In the genomic region with DNA sequence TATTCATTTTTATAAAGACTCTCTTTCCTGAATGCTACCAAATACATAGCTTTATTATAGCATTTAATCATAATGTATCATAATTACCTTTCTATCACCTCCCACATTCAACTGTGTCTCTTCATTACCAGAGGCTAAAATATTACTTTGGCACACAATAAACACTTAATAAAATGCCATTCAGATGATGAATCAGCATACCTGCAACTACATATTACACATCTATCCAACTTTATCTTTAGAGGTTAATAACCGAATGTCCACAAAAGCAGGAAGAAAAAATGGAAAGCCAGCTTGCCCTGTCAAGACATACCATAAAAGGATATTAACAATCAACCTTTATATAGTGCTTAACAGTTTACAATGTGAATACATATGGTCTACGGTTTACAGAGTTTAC, we compare ENCODE assay signal across 1 cellular context.
TF ChIP-seq lines count a peak whose summit lies in the region.

No MANE protein-coding gene starts in this region.

TF ChIP-seq in GM23338, 12 proteins besides CTCF, POLR2A, EP300 and RAD21 (continued from another document):
- TF ChIP-seq, protein P1, sequence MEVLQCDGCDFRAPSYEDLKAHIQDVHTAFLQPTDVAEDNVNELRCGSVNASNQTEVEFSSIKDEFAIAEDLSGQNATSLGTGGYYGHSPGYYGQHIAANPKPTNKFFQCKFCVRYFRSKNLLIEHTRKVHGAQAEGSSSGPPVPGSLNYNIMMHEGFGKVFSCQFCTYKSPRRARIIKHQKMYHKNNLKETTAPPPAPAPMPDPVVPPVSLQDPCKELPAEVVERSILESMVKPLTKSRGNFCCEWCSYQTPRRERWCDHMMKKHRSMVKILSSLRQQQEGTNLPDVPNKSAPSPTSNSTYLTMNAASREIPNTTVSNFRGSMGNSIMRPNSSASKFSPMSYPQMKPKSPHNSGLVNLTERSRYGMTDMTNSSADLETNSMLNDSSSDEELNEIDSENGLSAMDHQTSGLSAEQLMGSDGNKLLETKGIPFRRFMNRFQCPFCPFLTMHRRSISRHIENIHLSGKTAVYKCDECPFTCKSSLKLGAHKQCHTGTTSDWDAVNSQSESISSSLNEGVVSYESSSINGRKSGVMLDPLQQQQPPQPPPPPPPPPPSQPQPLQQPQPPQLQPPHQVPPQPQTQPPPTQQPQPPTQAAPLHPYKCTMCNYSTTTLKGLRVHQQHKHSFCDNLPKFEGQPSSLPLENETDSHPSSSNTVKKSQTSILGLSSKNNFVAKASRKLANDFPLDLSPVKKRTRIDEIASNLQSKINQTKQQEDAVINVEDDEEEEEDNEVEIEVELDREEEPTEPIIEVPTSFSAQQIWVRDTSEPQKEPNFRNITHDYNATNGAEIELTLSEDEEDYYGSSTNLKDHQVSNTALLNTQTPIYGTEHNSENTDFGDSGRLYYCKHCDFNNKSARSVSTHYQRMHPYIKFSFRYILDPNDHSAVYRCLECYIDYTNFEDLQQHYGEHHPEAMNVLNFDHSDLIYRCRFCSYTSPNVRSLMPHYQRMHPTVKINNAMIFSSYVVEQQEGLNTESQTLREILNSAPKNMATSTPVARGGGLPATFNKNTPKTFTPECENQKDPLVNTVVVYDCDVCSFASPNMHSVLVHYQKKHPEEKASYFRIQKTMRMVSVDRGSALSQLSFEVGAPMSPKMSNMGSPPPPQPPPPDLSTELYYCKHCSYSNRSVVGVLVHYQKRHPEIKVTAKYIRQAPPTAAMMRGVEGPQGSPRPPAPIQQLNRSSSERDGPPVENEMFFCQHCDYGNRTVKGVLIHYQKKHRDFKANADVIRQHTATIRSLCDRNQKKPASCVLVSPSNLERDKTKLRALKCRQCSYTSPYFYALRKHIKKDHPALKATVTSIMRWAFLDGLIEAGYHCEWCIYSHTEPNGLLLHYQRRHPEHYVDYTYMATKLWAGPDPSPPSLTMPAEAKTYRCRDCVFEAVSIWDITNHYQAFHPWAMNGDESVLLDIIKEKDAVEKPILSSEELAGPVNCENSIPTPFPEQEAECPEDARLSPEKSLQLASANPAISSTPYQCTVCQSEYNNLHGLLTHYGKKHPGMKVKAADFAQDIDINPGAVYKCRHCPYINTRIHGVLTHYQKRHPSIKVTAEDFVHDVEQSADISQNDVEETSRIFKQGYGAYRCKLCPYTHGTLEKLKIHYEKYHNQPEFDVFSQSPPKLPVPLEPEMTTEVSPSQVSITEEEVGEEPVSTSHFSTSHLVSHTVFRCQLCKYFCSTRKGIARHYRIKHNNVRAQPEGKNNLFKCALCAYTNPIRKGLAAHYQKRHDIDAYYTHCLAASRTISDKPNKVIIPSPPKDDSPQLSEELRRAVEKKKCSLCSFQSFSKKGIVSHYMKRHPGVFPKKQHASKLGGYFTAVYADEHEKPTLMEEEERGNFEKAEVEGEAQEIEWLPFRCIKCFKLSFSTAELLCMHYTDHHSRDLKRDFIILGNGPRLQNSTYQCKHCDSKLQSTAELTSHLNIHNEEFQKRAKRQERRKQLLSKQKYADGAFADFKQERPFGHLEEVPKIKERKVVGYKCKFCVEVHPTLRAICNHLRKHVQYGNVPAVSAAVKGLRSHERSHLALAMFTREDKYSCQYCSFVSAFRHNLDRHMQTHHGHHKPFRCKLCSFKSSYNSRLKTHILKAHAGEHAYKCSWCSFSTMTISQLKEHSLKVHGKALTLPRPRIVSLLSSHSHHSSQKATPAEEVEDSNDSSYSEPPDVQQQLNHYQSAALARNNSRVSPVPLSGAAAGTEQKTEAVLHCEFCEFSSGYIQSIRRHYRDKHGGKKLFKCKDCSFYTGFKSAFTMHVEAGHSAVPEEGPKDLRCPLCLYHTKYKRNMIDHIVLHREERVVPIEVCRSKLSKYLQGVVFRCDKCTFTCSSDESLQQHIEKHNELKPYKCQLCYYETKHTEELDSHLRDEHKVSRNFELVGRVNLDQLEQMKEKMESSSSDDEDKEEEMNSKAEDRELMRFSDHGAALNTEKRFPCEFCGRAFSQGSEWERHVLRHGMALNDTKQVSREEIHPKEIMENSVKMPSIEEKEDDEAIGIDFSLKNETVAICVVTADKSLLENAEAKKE (CRISPR knock-in tag; IDR thresholded peaks at IDR 0.05) = no peak
- TF ChIP-seq CREB1 (CRISPR knock-in tag; IDR thresholded peaks at IDR 0.05; ENCODE audit: low read depth) (no peak), POLR2AphosphoS5 (IDR thresholded peaks at IDR 0.05; ENCODE audit: low read depth) (no peak), ZNF331 (CRISPR knock-in tag; IDR thresholded peaks at IDR 0.05; ENCODE audit: low read depth) (no peak), EZH2 (IDR thresholded peaks at IDR 0.05; ENCODE audit: low read depth, unreplicated experiment) (no peak), JUNB (IDR thresholded peaks at IDR 0.05; ENCODE audit: unreplicated experiment) (no peak), NANOG (IDR thresholded peaks at IDR 0.05; ENCODE audit: borderline replicate concordance) (no peak)
- TF ChIP-seq, protein P2, sequence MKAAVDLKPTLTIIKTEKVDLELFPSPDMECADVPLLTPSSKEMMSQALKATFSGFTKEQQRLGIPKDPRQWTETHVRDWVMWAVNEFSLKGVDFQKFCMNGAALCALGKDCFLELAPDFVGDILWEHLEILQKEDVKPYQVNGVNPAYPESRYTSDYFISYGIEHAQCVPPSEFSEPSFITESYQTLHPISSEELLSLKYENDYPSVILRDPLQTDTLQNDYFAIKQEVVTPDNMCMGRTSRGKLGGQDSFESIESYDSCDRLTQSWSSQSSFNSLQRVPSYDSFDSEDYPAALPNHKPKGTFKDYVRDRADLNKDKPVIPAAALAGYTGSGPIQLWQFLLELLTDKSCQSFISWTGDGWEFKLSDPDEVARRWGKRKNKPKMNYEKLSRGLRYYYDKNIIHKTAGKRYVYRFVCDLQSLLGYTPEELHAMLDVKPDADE (IDR thresholded peaks at IDR 0.05) = no peak
